8 cellular contexts compared by ENCODE assay signal in genomic region chr1:70504176-70504820, GRCh38.
DNase-seq lines count a peak whose midpoint lies in the region; ATAC-seq and TF ChIP-seq lines count a peak whose summit lies in the region.

No MANE protein-coding gene starts in this region.

- intact Hi-C loops in left ventricle myocardium inferior (cut with micrococcal nuclease) (loop anchor here (10.0 kb wide), 1 partner anchor 69 kb away; no protein-coding TSS in a partner anchor), Caco-2 (cut with micrococcal nuclease; ENCODE audit: unreplicated experiment) (no loop called here), sciatic nerve (cut with DNase I) (loop anchor here (10.0 kb wide), 1 partner anchor 369 kb away; no protein-coding TSS in a partner anchor)

- CTCF ChIA-PET in Caco-2 (lab: Charles Lee) = no interaction called here

- 77% methylated on average over 7 of the region's 7 CpGs for WGBS in liver

- H3K4me3 Mint-ChIP-seq in Caco-2 (ENCODE audit: unreplicated experiment) = no peak overlapping the region

- no peak overlapping the region for H3K27ac ChIP-seq in liver (ENCODE audit: low read depth in 1 of 2, low read length in 2 of 2)
- no peak overlapping the region for H3K27ac ChIP-seq in left ventricle myocardium inferior (replicated peaks)

- H3K9ac ChIP-seq in liver (ENCODE audit: low read depth in 1 of 2, low read length in 2 of 2) = no peak overlapping the region

- DNase-seq in left ventricle myocardium inferior = no peak
- no peak for DNase-seq in Caco-2
- no peak for DNase-seq in cortex of kidney (lab: John Stamatoyannopoulos, UW)
- no peak for DNase-seq in sciatic nerve (ENCODE audit: low spot score)

- H3K27ac Mint-ChIP-seq in Caco-2 (ENCODE audit: unreplicated experiment) = no peak overlapping the region

- TF ChIP-seq CTCF in liver (IDR thresholded peaks at IDR 0.05; ENCODE audit: low read depth, low read length, missing input control) = no peak
- no peak for TF ChIP-seq CTCF in left ventricle myocardium inferior (IDR thresholded peaks at IDR 0.05; ENCODE audit: borderline replicate concordance)
- TF ChIP-seq CTCF in Caco-2 (IDR thresholded peaks at IDR 0.05; ENCODE audit: insufficient read depth in 1 of 2, low read depth in 1 of 2, low read length in 1 of 2, severe bottlenecking in 1 of 2, unreplicated experiment in 1 of 2) = no peak

- POLR2A ChIA-PET in Caco-2 (lab: Charles Lee) = no interaction called here

- no peak for TF ChIP-seq RAD21 in liver (IDR thresholded peaks at IDR 0.05)

- no TSS peak for BruUV-seq in Caco-2 (replicated peaks; lab: Mats Ljungman, UMichigan)

- no peaks in the 10 kb centered on the region for H3K9me3 ChIP-seq in liver (ENCODE audit: control insufficient read depth in 4 of 4, low read length in 3 of 4)
- H3K9me3 ChIP-seq in left ventricle myocardium inferior (replicated peaks) = no peaks in the 10 kb centered on the region
- no peaks in the 10 kb centered on the region for H3K9me3 ChIP-seq in Caco-2

- H3K27me3 Mint-ChIP-seq in Caco-2 (ENCODE audit: insufficient read depth, unreplicated experiment) = no peaks in the 10 kb centered on the region

- H3K9me3 Mint-ChIP-seq in Caco-2 (ENCODE audit: unreplicated experiment) = no peaks in the 10 kb centered on the region

- H3K36me3 Mint-ChIP-seq in Caco-2 (ENCODE audit: insufficient read depth, unreplicated experiment) = no peaks in the 10 kb centered on the region

- H3K36me3 ChIP-seq in liver (ENCODE audit: control insufficient read depth in 4 of 4, insufficient read depth in 3 of 4, low read depth in 1 of 4, low read length in 3 of 4) (no peaks in the 10 kb centered on the region), left ventricle myocardium inferior (no peaks in the 10 kb centered on the region), Caco-2 (ENCODE audit: control insufficient read depth, insufficient read depth, low read length) (no peaks in the 10 kb centered on the region)

- no peaks in the 10 kb centered on the region for H3K27me3 ChIP-seq in liver (ENCODE audit: control insufficient read depth in 4 of 4, insufficient read depth in 4 of 4, low read length in 3 of 4)
- peaks cover 6% of the 10 kb centered on the region for H3K27me3 ChIP-seq in left ventricle myocardium inferior (ENCODE audit: low read depth)
- no peaks in the 10 kb centered on the region for H3K27me3 ChIP-seq in Caco-2 (replicated peaks; ENCODE audit: control insufficient read depth, insufficient read depth, low read length)

- H3K4me3 ChIP-seq in liver (ENCODE audit: low read depth in 1 of 3, low read length in 3 of 3) (no peak overlapping the region), left ventricle myocardium inferior (no peak overlapping the region), Caco-2 (ENCODE audit: low read depth, low read length) (no peak overlapping the region)

- H3K4me1 Mint-ChIP-seq in Caco-2 (ENCODE audit: low read depth, unreplicated experiment) = no peaks in the 10 kb centered on the region

- H3K4me1 ChIP-seq in liver (ENCODE audit: control insufficient read depth in 4 of 4, insufficient read depth in 4 of 4, low read length in 3 of 4) (peaks cover 0 to 2% (median 0%) of the 10 kb centered on the region in 4 donors), left ventricle myocardium inferior (no peaks in the 10 kb centered on the region), Caco-2 (no peaks in the 10 kb centered on the region)

- ATAC-seq in GM18508 (IDR thresholded peaks at IDR 0.05; ENCODE audit: insufficient read depth, unreplicated experiment) (peak; percentile 97), GM21576 (IDR thresholded peaks at IDR 0.05; ENCODE audit: unreplicated experiment) (peak; percentile 96), HG03575 (IDR thresholded peaks at IDR 0.05; ENCODE audit: extremely low read depth, insufficient number of reproducible peaks, low FRiP score, unreplicated experiment) (peak; percentile 88), sciatic nerve (no peak)

TF ChIP-seq in liver, 16 proteins besides CTCF, POLR2A, EP300 and RAD21:
- TF ChIP-seq TAF1 (conservative IDR thresholded peaks at IDR 0.05) (no peak), ATF3 (IDR thresholded peaks at IDR 0.05) (peak; percentile 62), YY1 (IDR thresholded peaks at IDR 0.05) (peak; percentile 14), SP1 (IDR thresholded peaks at IDR 0.05) (peak; percentile 29), RXRA (IDR thresholded peaks at IDR 0.05) (no peak), HNF4G (IDR thresholded peaks at IDR 0.05) (peak; percentile 70), JUND (IDR thresholded peaks at IDR 0.05) (peak; percentile 69 to 72), HNF4A (conservative IDR thresholded peaks at IDR 0.05) (peak; percentile 78 to 82)
TF ChIP-seq in liver: peak in this region for 6.
